Comparison of ENCODE assay signal across 8 cellular contexts in genomic region chr5:139636975-139637408, GRCh38. TPM values are rescaled to one million over a fixed set of nuclear protein-coding genes. Genes with fewer than 3 reads are reported as not detected.
DNase-seq lines count a peak whose midpoint lies in the region; ATAC-seq and TF ChIP-seq lines count a peak whose summit lies in the region.

No MANE protein-coding gene starts in this region.

- H2AFZ ChIP-seq in neuron (ENCODE audit: low read depth, low read length) = no peak overlapping the region

- DNase-seq in BE2C = no peak
- peak; percentile 64 for DNase-seq in RWPE2 (ENCODE audit: low spot score)
- peak; percentile 66 for DNase-seq in epithelial cell of esophagus (ENCODE audit: low read depth)
- no peak for DNase-seq in ureter (ENCODE audit: low spot score)
- DNase-seq in iPS-NIHi11 (ENCODE audit: low spot score) = no peak

- ATAC-seq in GM18870 (IDR thresholded peaks at IDR 0.05; ENCODE audit: unreplicated experiment) (peak; percentile 29), RWPE2 (ENCODE audit: low read depth) (no peak), GM18858 (IDR thresholded peaks at IDR 0.05; ENCODE audit: unreplicated experiment) (no peak)

- H3K36me3 ChIP-seq in BE2C (no peaks in the 10 kb centered on the region), RWPE2 (ENCODE audit: low read depth) (no peaks in the 10 kb centered on the region), neuron (ENCODE audit: insufficient read depth, low read length) (peaks cover 3% of the 10 kb centered on the region)

- H3K4me1 ChIP-seq in BE2C (peaks cover 30% of the 10 kb centered on the region), RWPE2 (ENCODE audit: insufficient read depth, poor library complexity, severe bottlenecking) (peaks cover 8% of the 10 kb centered on the region), neuron (ENCODE audit: insufficient read depth, low read length) (peaks cover 38% of the 10 kb centered on the region)

- H3K27ac ChIP-seq in RWPE2 (ENCODE audit: poor library complexity, severe bottlenecking) = no peak overlapping the region

- H3K27me3 ChIP-seq in BE2C (no peaks in the 10 kb centered on the region), RWPE2 (ENCODE audit: insufficient read depth, poor library complexity, severe bottlenecking) (no peaks in the 10 kb centered on the region), neuron (ENCODE audit: insufficient read depth, low read length) (no peaks in the 10 kb centered on the region)

- peak overlapping the region; percentile 45 for H3K4me3 ChIP-seq in BE2C (ENCODE audit: low read depth, low read length)
- H3K4me3 ChIP-seq in RWPE2 (ENCODE audit: severe bottlenecking) = no peak overlapping the region
- no peak overlapping the region for H3K4me3 ChIP-seq in epithelial cell of esophagus (ENCODE audit: low read length)
- peak overlapping the region; percentile 43 for H3K4me3 ChIP-seq in neuron (ENCODE audit: low read length)

- TF ChIP-seq CTCF in BE2C (IDR thresholded peaks at IDR 0.05; ENCODE audit: low read depth, low read length) = no peak
- no peak for TF ChIP-seq CTCF in RWPE2 (IDR thresholded peaks at IDR 0.05; ENCODE audit: poor library complexity, severe bottlenecking)
- TF ChIP-seq CTCF in epithelial cell of esophagus (IDR thresholded peaks at IDR 0.05; ENCODE audit: insufficient read depth, low read depth, low read length, missing control alignments) = no peak

- H3K9me3 ChIP-seq in BE2C (no peaks in the 10 kb centered on the region), RWPE2 (ENCODE audit: severe bottlenecking) (no peaks in the 10 kb centered on the region), neuron (ENCODE audit: low read length) (no peaks in the 10 kb centered on the region)

RNA-seq across cellular contexts. Expression of gene CXXC5, which starts 11.2 kb away (rescaled TPM):
- polyA plus RNA-seq in BE2C (2012; ENCODE audit: insufficient read depth, insufficient read length, low read depth) = 263 TPM
- total RNA-seq in ureter = 28.7 TPM

Comparison
In these comparisons a context has a peak if more than half of its experiments do, and no peak if none do; other contexts are left out.
1. DNase-seq: peak in RWPE2 (single experiment) and epithelial cell of esophagus (single experiment); none in BE2C (single experiment), ureter (single experiment) and iPS-NIHi11 (single experiment).
2. H3K4me3 ChIP-seq: peak in BE2C (single experiment) and neuron (single experiment); none in RWPE2 (single experiment) and epithelial cell of esophagus (single experiment).